ENCODE assay signal across 35 cellular contexts in the genomic region with DNA sequence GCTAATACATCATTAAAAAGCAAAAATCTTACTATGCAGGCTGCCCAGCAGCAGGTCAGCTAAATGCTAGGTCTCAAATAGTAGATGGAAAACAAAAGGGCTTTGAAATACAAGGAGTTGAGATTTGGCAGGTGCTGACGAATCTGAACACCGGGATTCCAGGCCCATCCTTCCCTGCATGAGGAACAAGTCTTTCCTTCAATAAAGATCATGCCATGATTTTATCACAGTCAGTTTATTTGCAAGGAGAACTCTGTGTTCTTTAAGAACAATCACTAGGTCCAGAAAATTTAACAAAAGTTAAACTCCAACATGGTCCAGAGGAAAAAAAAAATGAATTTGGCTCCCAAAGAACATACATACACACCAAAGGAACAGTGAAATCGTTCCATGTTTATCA.
"Had no signal": no experiment of that assay in that cellular context is flagged by ENCODE, and none has a peak within 500 bp of the region (broad histone marks: within the 10 kb centered on the region; RNA-seq: fewer than 3 reads in every experiment).

No MANE protein-coding gene starts in this region.

- H3K9me3 ChIP-seq: MG63 had no signal

- H3K27me3 ChIP-seq: MG63 had no signal

- H3K27ac ChIP-seq: KMS-11 had no signal

- H3K36me3 ChIP-seq: MG63 had no signal

- H3K4me3 ChIP-seq: MG63 had no signal

- DNase-seq: Karpas-422, Kasumi-1, MG63, MM.1S, MV-4-11, NCI-H1048, NCI-H1092, NCI-H1092 treated with DMSO at 0.1 percent for 48 hours, NCI-H1105, NCI-H1105 treated with DMSO at 0.1 percent for 48 hours, NCI-H1417, NCI-H1417 treated with DMSO at 0.1 percent for 48 hours, NCI-H1436, NCI-H1436 treated with DMSO at 0.1 percent for 48 hours, NCI-H146, NCI-H1694, NCI-H1694 treated with DMSO at 0.1 percent for 48 hours, NCI-H187, NCI-H187 treated with DMSO at 0.1 percent for 48 hours, NCI-H1930, NCI-H2029, NCI-H2029 treated with DMSO at 0.1 percent for 48 hours, NCI-H2081, NCI-H2081 treated with DMSO at 0.1 percent for 48 hours, NCI-H2107, NCI-H2171, NCI-H2171 treated with DMSO at 0.1 percent for 48 hours, NCI-H2227 treated with DMSO at 0.1 percent for 48 hours, NCI-H226, NCI-H345, NCI-H446, NCI-H446 treated with DMSO at 0.1 percent for 48 hours, NCI-H510A, NCI-H510A treated with DMSO at 0.1 percent for 48 hours had no signal
